ENCODE assay signal across 20 cellular contexts in genomic region chr9:114279693-114280092, GRCh38. TPM values are rescaled to one million over a fixed set of nuclear protein-coding genes. Genes with fewer than 3 reads are reported as not detected.
DNase-seq lines count a peak whose midpoint lies in the region; ATAC-seq, FAIRE-seq and TF ChIP-seq lines count a peak whose summit lies in the region.
"Had no signal": no experiment of that assay in that cellular context is flagged by ENCODE, and none has a peak within 500 bp of the region (broad histone marks: within the 10 kb centered on the region; RNA-seq: fewer than 3 reads in every experiment).

No MANE protein-coding gene starts in this region.

- ATAC-seq in PC-3 (no peak), sciatic nerve (no peak)
- ATAC-seq: GM12878 had no signal

- intact Hi-C loops in PC-3 (cut with micrococcal nuclease) (loop anchor here (5.0 kb wide), 1 partner anchor 172 kb away; no protein-coding TSS in a partner anchor), sciatic nerve (cut with DNase I) (no loop called here)

- H3K9ac ChIP-seq in BLaER1 (no peak overlapping the region), PC-3 (ENCODE audit: low read length) (no peak overlapping the region)
- H3K9ac ChIP-seq: GM23248 had no signal

- H3K79me2 ChIP-seq in PC-3 (ENCODE audit: low read length): no peaks in the 10 kb centered on the region

- H3K4me1 ChIP-seq in BLaER1 (peaks cover 33% of the 10 kb centered on the region), PC-3 (ENCODE audit: insufficient read depth, low read length) (peaks cover 34% of the 10 kb centered on the region)
- H3K4me1 ChIP-seq: Caco-2 had no signal

- H3K4me2 ChIP-seq in BLaER1: 0 out of 2 replicates have a peak overlapping the region, but pooled peaks have one; percentile 47
- no peak overlapping the region for H3K4me2 ChIP-seq in PC-3 (ENCODE audit: low read length)

- H3K27me3 ChIP-seq in BLaER1: no peaks in the 10 kb centered on the region
- H3K27me3 ChIP-seq in PC-3 (ENCODE audit: low read length): no peaks in the 10 kb centered on the region
- H3K27me3 ChIP-seq: MG63 had no signal

- H2AFZ ChIP-seq in PC-3 (ENCODE audit: low read length): no peak overlapping the region
- H2AFZ ChIP-seq: GM23248 had no signal

- H3K4me3 ChIP-seq in BLaER1 (no peak overlapping the region), PC-3 (ENCODE audit: low read length) (no peak overlapping the region)
- H3K4me3 ChIP-seq: GM12878, GM23248, MG63 had no signal

- H3K9me3 ChIP-seq in BLaER1 (no peaks in the 10 kb centered on the region), PC-3 (ENCODE audit: low read length) (no peaks in the 10 kb centered on the region)
- H3K9me3 ChIP-seq: Caco-2, MG63 had no signal

- TF ChIP-seq CTCF in PC-3 (conservative IDR thresholded peaks at IDR 0.05; ENCODE audit: low read depth, low read length): no peak

- POLR2A ChIA-PET in PC-3 (lab: Charles Lee; ENCODE audit: unreplicated experiment): no interaction called here

- CTCF ChIA-PET in PC-3 (lab: Charles Lee): no interaction called here

- FAIRE-seq in colon (lab: Jason Lieb, UNC) (peak; percentile 73), GM12891 (lab: Jason Lieb, UNC) (no peak)
- FAIRE-seq: GM12878 had no signal

- H3K9me2 ChIP-seq in PC-3 (replicated peaks; ENCODE audit: low read length): no peaks in the 10 kb centered on the region

- H4K20me1 ChIP-seq in BLaER1 (no peaks in the 10 kb centered on the region), PC-3 (ENCODE audit: low read length) (no peaks in the 10 kb centered on the region)

- TF ChIP-seq POLR2A in GM12891 (IDR thresholded peaks at IDR 0.05; ENCODE audit: low read depth, low read length): no peak

- no peak overlapping the region for H3K27ac ChIP-seq in BLaER1
- peak overlapping the region; percentile 63 for H3K27ac ChIP-seq in PC-3 (ENCODE audit: low read length)
- H3K27ac ChIP-seq: C4-2B, GM23248, HL-60 had no signal

- no peaks in the 10 kb centered on the region for H3F3A ChIP-seq in PC-3 (ENCODE audit: low read length, unreplicated experiment)

- no TSS peak for BruUV-seq in PC-3 (replicated peaks; lab: Mats Ljungman, UMichigan)

- peaks cover 82% of the 10 kb centered on the region for H3K36me3 ChIP-seq in BLaER1
- no peaks in the 10 kb centered on the region for H3K36me3 ChIP-seq in PC-3 (ENCODE audit: low read depth, low read length)
- H3K36me3 ChIP-seq: MG63 had no signal

- DNase-seq in PC-3: no peak
- peak; percentile 30 for DNase-seq in sciatic nerve (ENCODE audit: low spot score)
- DNase-seq in HuH-7 (ENCODE audit: low spot score): no peak
- no peak for DNase-seq in NCI-H146 treated with DMSO at 0.1 percent for 48 hours (lab: John Stamatoyannopoulos, UW; ENCODE audit: unreplicated experiment)
- DNase-seq in GM12891 (ENCODE audit: insufficient read length, low spot score): no peak
- DNase-seq: DMS53, GM23248, KG1, MG63, NCI-H1092 treated with DMSO at 0.1 percent for 48 hours, NCI-H1694 treated with DMSO at 0.1 percent for 48 hours, NCI-H446 treated with DMSO at 0.1 percent for 48 hours, NCI-H748 treated with DMSO at 0.1 percent for 48 hours, SIG-M5 had no signal

TF ChIP-seq in GM12891, 5 proteins besides CTCF, POLR2A, EP300 and RAD21:
- TF ChIP-seq SPI1 (IDR thresholded peaks at IDR 0.05; ENCODE audit: low read depth, low read length) (no peak), POU2F2 (IDR thresholded peaks at IDR 0.05; ENCODE audit: low read depth, low read length) (no peak), POLR2AphosphoS5 (IDR thresholded peaks at IDR 0.05; ENCODE audit: low read depth, low read length) (no peak), TAF1 (IDR thresholded peaks at IDR 0.05; ENCODE audit: low read depth, low read length) (no peak), PAX5 (IDR thresholded peaks at IDR 0.05; ENCODE audit: insufficient read depth, low read length, severe bottlenecking) (no peak)

RNA-seq across cellular contexts. Expression of gene ORM1, which starts 43.2 kb away (rescaled TPM):
- not detected in 2 replicates for total RNA-seq in PC-3 (2014; rRNA removed)
- total RNA-seq in sciatic nerve: 0.76 TPM
- polyA plus RNA-seq in GM12891 (2012; ENCODE audit: low read depth, missing spikeins): not detected
- total RNA-seq: GM23248 had no signal
- polyA plus RNA-seq: GM12878, GM23248 had no signal

RNA-seq across cellular contexts. Expression of gene ORM2, which starts 50.0 kb away (rescaled TPM):
- total RNA-seq in PC-3 (2014; rRNA removed): not detected in 2 replicates
- total RNA-seq in sciatic nerve: not detected
- polyA plus RNA-seq in GM12891 (2012; ENCODE audit: low read depth, missing spikeins): not detected
- total RNA-seq: GM23248 had no signal
- polyA plus RNA-seq: GM12878, GM23248 had no signal
